ENCODE assay signal across 9 cellular contexts in genomic region chr1:41810446-41810845, GRCh38.
DNase-seq lines count a peak whose midpoint lies in the region; ATAC-seq and TF ChIP-seq lines count a peak whose summit lies in the region.
"Had no signal": no experiment of that assay in that cellular context is flagged by ENCODE, and none has a peak within 500 bp of the region (broad histone marks: within the 10 kb centered on the region; RNA-seq: fewer than 3 reads in every experiment).

No MANE protein-coding gene starts in this region.

- no peaks in the 10 kb centered on the region for H3K36me3 ChIP-seq in BE2C

- H3K9me3 Mint-ChIP-seq in activated CD4-positive, alpha-beta T cell treated with anti-CD3 and anti-CD28 coated beads, Interleukin-2, amount 10 ng/mL, durations not matched to agents 7 days and 5 days = no peaks in the 10 kb centered on the region
- no peaks in the 10 kb centered on the region for H3K9me3 Mint-ChIP-seq in type B pancreatic cell

- DNase-seq in AG08396 (ENCODE audit: low spot score) (peak; percentile 38), HT-29 (ENCODE audit: low spot score) (peak; percentile 43), glomerular endothelial cell (ENCODE audit: extremely low read depth, low read depth, low spot score) (peak; percentile 20), BE2C (no peak), type B pancreatic cell (ENCODE audit: extremely low spot score, unreplicated experiment) (no peak)
- DNase-seq in activated CD4-positive, alpha-beta T cell treated with anti-CD3 and anti-CD28 coated beads, Interleukin-2, amount 10 ng/mL, durations not matched to agents 7 days and 5 days = peak; percentile 70

- POLR2A ChIA-PET in activated CD4-positive, alpha-beta T cell treated with anti-CD3 and anti-CD28 coated beads, Interleukin-2, amount 10 ng/mL, durations not matched to agents 7 days and 5 days (lab: Charles Lee) = no interaction called here

- no peaks in the 10 kb centered on the region for H3K27me3 Mint-ChIP-seq in activated CD4-positive, alpha-beta T cell treated with anti-CD3 and anti-CD28 coated beads, Interleukin-2, amount 10 ng/mL, durations not matched to agents 7 days and 5 days
- H3K27me3 Mint-ChIP-seq in type B pancreatic cell = no peaks in the 10 kb centered on the region

- no peaks in the 10 kb centered on the region for H3K9me3 ChIP-seq in BE2C

- no peaks in the 10 kb centered on the region for H3K27me3 ChIP-seq in BE2C

- no peak overlapping the region for H3K4me3 ChIP-seq in BE2C (ENCODE audit: low read depth, low read length)
- H3K4me3 ChIP-seq: SK-N-MC had no signal

- no peaks in the 10 kb centered on the region for H3K4me1 ChIP-seq in BE2C

- TF ChIP-seq CTCF in BE2C (IDR thresholded peaks at IDR 0.05; ENCODE audit: low read depth, low read length) = no peak
- TF ChIP-seq CTCF in type B pancreatic cell (conservative IDR thresholded peaks at IDR 0.05) = no peak

- no peak overlapping the region for H3K27ac Mint-ChIP-seq in activated CD4-positive, alpha-beta T cell treated with anti-CD3 and anti-CD28 coated beads, Interleukin-2, amount 10 ng/mL, durations not matched to agents 7 days and 5 days
- H3K27ac Mint-ChIP-seq in type B pancreatic cell = no peak overlapping the region

- no peak overlapping the region for H3K4me3 Mint-ChIP-seq in activated CD4-positive, alpha-beta T cell treated with anti-CD3 and anti-CD28 coated beads, Interleukin-2, amount 10 ng/mL, durations not matched to agents 7 days and 5 days
- no peak overlapping the region for H3K4me3 Mint-ChIP-seq in type B pancreatic cell

- CTCF ChIA-PET in activated CD4-positive, alpha-beta T cell treated with anti-CD3 and anti-CD28 coated beads, Interleukin-2, amount 10 ng/mL, durations not matched to agents 7 days and 5 days (lab: Charles Lee) = interaction anchor here (0.6 to 2.7 kb wide), 5 partner anchors 9 to 249 kb away, joined by 3 to 21 read pairs (median 5); no protein-coding TSS in a partner anchor

- peaks cover 2% of the 10 kb centered on the region for H3K36me3 Mint-ChIP-seq in activated CD4-positive, alpha-beta T cell treated with anti-CD3 and anti-CD28 coated beads, Interleukin-2, amount 10 ng/mL, durations not matched to agents 7 days and 5 days (ENCODE audit: low read depth)
- H3K36me3 Mint-ChIP-seq in type B pancreatic cell = no peaks in the 10 kb centered on the region

- peaks cover 67% of the 10 kb centered on the region for H3K4me1 Mint-ChIP-seq in activated CD4-positive, alpha-beta T cell treated with anti-CD3 and anti-CD28 coated beads, Interleukin-2, amount 10 ng/mL, durations not matched to agents 7 days and 5 days
- H3K4me1 Mint-ChIP-seq in type B pancreatic cell (ENCODE audit: unreplicated experiment) = peaks cover 5% of the 10 kb centered on the region

- ATAC-seq in HG03025 (IDR thresholded peaks at IDR 0.05; ENCODE audit: low FRiP score, unreplicated experiment) (no peak), GM21515 (IDR thresholded peaks at IDR 0.05; ENCODE audit: unreplicated experiment) (no peak)

Comparison
In these comparisons a context has a peak if more than half of its experiments do, and no peak if none do; other contexts are left out.
1. DNase-seq: peak in AG08396 (single experiment), HT-29 (single experiment), activated CD4-positive, alpha-beta T cell treated with anti-CD3 and anti-CD28 coated beads, Interleukin-2, amount 10 ng/mL, durations not matched to agents 7 days and 5 days (single experiment) and glomerular endothelial cell (single experiment); none in BE2C (single experiment) and type B pancreatic cell (single experiment).